8 cellular contexts compared by ENCODE assay signal in genomic region chr11:123430736-123431356, GRCh38. TPM values are rescaled to one million over a fixed set of nuclear protein-coding genes. Genes with fewer than 3 reads are reported as not detected.
DNase-seq lines count a peak whose midpoint lies in the region; ATAC-seq and TF ChIP-seq lines count a peak whose summit lies in the region.

No MANE protein-coding gene starts in this region.

- H3K4me3 ChIP-seq in DND-41 (ENCODE audit: low read depth in 1 of 2, low read length in 2 of 2) (peak overlapping the region; percentile 67 to 69), GM23338 (peak overlapping the region; percentile 91), fibroblast of the aortic adventitia (ENCODE audit: low read depth, low read length) (peak overlapping the region; percentile 75), thyroid gland (replicated peaks in 1 of 3) (peak overlapping the region; percentile 32 to 71 (median 68))

- 0 out of 2 replicates have a peak, but pooled peaks cover 6% of the 10 kb centered on the region for H3F3A ChIP-seq in GM23338 (replicated peaks; ENCODE audit: low read depth)

- H3K27me3 Mint-ChIP-seq in GM23338 (ENCODE audit: insufficient read depth, low read depth, poor library complexity) = peaks cover 16% of the 10 kb centered on the region
- peaks cover 17% of the 10 kb centered on the region for H3K27me3 Mint-ChIP-seq in nephron progenitor cell (ENCODE audit: low read depth, poor library complexity)

- peak in 1 of 2 donors; percentile 30 for TF ChIP-seq POLR2A in thyroid gland (IDR thresholded peaks at IDR 0.05)

- no peak overlapping the region for H3K27ac Mint-ChIP-seq in GM23338
- no peak overlapping the region for H3K27ac Mint-ChIP-seq in nephron progenitor cell

- H3K27ac ChIP-seq in DND-41 (ENCODE audit: low read length) (peak overlapping the region; percentile 69), GM23338 (ENCODE audit: low read depth) (no peak overlapping the region), thyroid gland (peak overlapping the region; percentile 31 to 84 (median 54))

- H3K79me2 ChIP-seq in DND-41 (ENCODE audit: insufficient read depth, low read length) (peaks cover 25% of the 10 kb centered on the region), GM23338 (replicated peaks; ENCODE audit: insufficient read depth) (peaks cover 20% of the 10 kb centered on the region)

- DNase-seq in DND-41 (peak; percentile 73), GM23338 (ENCODE audit: low spot score) (peak; percentile 81), NCI-H2196 treated with DMSO at 0.1 percent for 48 hours (lab: John Stamatoyannopoulos, UW; ENCODE audit: unreplicated experiment) (peak; percentile 49), activated T-cell treated with anti-CD3 and anti-CD28 coated beads for 4 hours (peak; percentile 28), fibroblast of the aortic adventitia (ENCODE audit: low read depth) (peak; percentile 49), nephron progenitor cell (peak; percentile 60), thyroid gland (peak; percentile 63 to 69), SHP77 treated with DMSO at 0.1 percent for 48 hours (lab: John Stamatoyannopoulos, UW) (no peak)

- H3K4me3 Mint-ChIP-seq in GM23338 = peak overlapping the region; percentile 89
- peak overlapping the region; percentile 91 for H3K4me3 Mint-ChIP-seq in nephron progenitor cell

- H4K20me1 ChIP-seq in DND-41 (ENCODE audit: insufficient read depth, low read length) (peaks cover 4% of the 10 kb centered on the region; the same call in 1 of the 2 replicates), GM23338 (replicated peaks; ENCODE audit: insufficient read depth) (no peaks in the 10 kb centered on the region; the same call in 1 of the 2 replicates)

- H3K9me3 Mint-ChIP-seq in GM23338 (no peaks in the 10 kb centered on the region; the same call in 2 of the 3 replicates), nephron progenitor cell (no peaks in the 10 kb centered on the region)

- H2AFZ ChIP-seq in DND-41 (ENCODE audit: low read depth, low read length) (peak overlapping the region; percentile 81), GM23338 (peak overlapping the region; percentile 89)

- TF ChIP-seq CTCF in DND-41 (IDR thresholded peaks at IDR 0.05; ENCODE audit: borderline replicate concordance, extremely low read depth, low read length, poor library complexity, severe bottlenecking) (peak; percentile 18), GM23338 (conservative IDR thresholded peaks at IDR 0.05; ENCODE audit: low read depth in 2 of 2) (no peak; a peak in 1 of 4 replicates), fibroblast of the aortic adventitia (IDR thresholded peaks at IDR 0.05; ENCODE audit: insufficient read depth, low read length) (no peak), nephron progenitor cell (IDR thresholded peaks at IDR 0.05) (no peak), thyroid gland (IDR thresholded peaks at IDR 0.05) (no peak)

- peak overlapping the region; percentile 90 for H3K4me2 ChIP-seq in DND-41 (ENCODE audit: insufficient read depth, low read length)
- H3K4me2 ChIP-seq in GM23338 = peak overlapping the region; percentile 84

- WGBS in thyroid gland, 2 donors = 1% methylated on average over 15 to 33 of the region's 61 CpGs

- H3K36me3 ChIP-seq in DND-41 (ENCODE audit: insufficient read depth, low read length) (0 out of 2 replicates have a peak, but pooled peaks cover 3% of the 10 kb centered on the region), GM23338 (ENCODE audit: insufficient read depth) (no peaks in the 10 kb centered on the region; the same call in 1 of the 2 replicates), thyroid gland (no peaks in the 10 kb centered on the region)

- H3K4me1 Mint-ChIP-seq in GM23338 = peaks cover 45% of the 10 kb centered on the region
- peaks cover 60% of the 10 kb centered on the region for H3K4me1 Mint-ChIP-seq in nephron progenitor cell

- H3K9me2 ChIP-seq in GM23338 (ENCODE audit: insufficient read depth) = no peaks in the 10 kb centered on the region

- peak; percentile 57 for ATAC-seq in DND-41 (ENCODE audit: insufficient read depth, low read depth)
- peak; percentile 62 for ATAC-seq in GM23338

- intact Hi-C loops in thyroid gland (cut with DNase I) = no loop called here

- H3K27me3 ChIP-seq in DND-41 (ENCODE audit: insufficient read depth, low read length, poor library complexity) (peaks cover 5% of the 10 kb centered on the region), GM23338 (ENCODE audit: insufficient read depth) (peaks cover 14% of the 10 kb centered on the region), thyroid gland (no peaks in the 10 kb centered on the region)

- H3K4me1 ChIP-seq in DND-41 (ENCODE audit: insufficient read depth, low read length) = peaks cover 33% of the 10 kb centered on the region
- peaks cover 40% of the 10 kb centered on the region for H3K4me1 ChIP-seq in GM23338 (ENCODE audit: insufficient read depth)
- H3K4me1 ChIP-seq in thyroid gland = peaks cover 0 to 5% of the 10 kb centered on the region in 2 donors

- H3K9ac ChIP-seq in DND-41 (ENCODE audit: low read depth, low read length) = peak overlapping the region; percentile 87

- H3K9me3 ChIP-seq in DND-41 (ENCODE audit: insufficient read depth, low read length, severe bottlenecking) = no peaks in the 10 kb centered on the region
- no peaks in the 10 kb centered on the region for H3K9me3 ChIP-seq in thyroid gland

- peaks cover 5% of the 10 kb centered on the region; the same call in 1 of the 3 replicates for H3K36me3 Mint-ChIP-seq in GM23338 (ENCODE audit: low read depth)
- peaks cover 5% of the 10 kb centered on the region for H3K36me3 Mint-ChIP-seq in nephron progenitor cell (ENCODE audit: low read depth)

TF ChIP-seq in GM23338, 12 proteins besides CTCF, POLR2A, EP300 and RAD21 (continues in another document):
- TF ChIP-seq CREB1 (CRISPR knock-in tag; IDR thresholded peaks at IDR 0.05; ENCODE audit: low read depth) (no peak), REST (IDR thresholded peaks at IDR 0.05; ENCODE audit: unreplicated experiment) (peak; percentile 16), POLR2AphosphoS5 (IDR thresholded peaks at IDR 0.05; ENCODE audit: low read depth) (peak; percentile 56), ZNF114 (CRISPR knock-in tag; IDR thresholded peaks at IDR 0.05) (no peak), ZNF331 (CRISPR knock-in tag; IDR thresholded peaks at IDR 0.05; ENCODE audit: low read depth) (no peak), EZH2 (IDR thresholded peaks at IDR 0.05; ENCODE audit: low read depth, unreplicated experiment) (no peak)

RNA-seq across cellular contexts. Expression of gene GRAMD1B, which starts 0.8 kb away (rescaled TPM):
- total RNA-seq in GM23338 (2014; rRNA removed; shearing (Covaris generic)) = 20.0 and 24.3 TPM in 2 replicates
- polyA plus RNA-seq in GM23338 (2016; fragmentation: Nextera tagmentation; extraction: Ambion mirVana) = 3.7 and 4.6 TPM in 2 replicates
- total RNA-seq in fibroblast of the aortic adventitia (ENCODE audit: low replicate concordance) (3.1 and 11.0 TPM in 2 replicates), thyroid gland (10 to 100 TPM in 2 of 4 donors, 1 to 10 TPM in 2; 7.0 to 22.7 (median 9.2) TPM)
